Comparison of ENCODE assay signal across 21 cellular contexts in genomic region chr2:128613876-128614275, GRCh38.
A peak's percentile ranks its signal among the peaks of the same experiment; 100 is the strongest.
DNase-seq lines count a peak whose midpoint lies in the region; ATAC-seq, FAIRE-seq and TF ChIP-seq lines count a peak whose summit lies in the region.
"Had no signal": no experiment of that assay in that cellular context is flagged by ENCODE, and none has a peak within 500 bp of the region (broad histone marks: within the 10 kb centered on the region; RNA-seq: fewer than 3 reads in every experiment).

No MANE protein-coding gene starts in this region.

- H2BK20ac ChIP-seq in H1 (ENCODE audit: low read length): no peak overlapping the region

- H3K4me3 ChIP-seq in bronchial epithelial cell (ENCODE audit: low read depth, low read length) (no peak overlapping the region), H1 (ENCODE audit: extremely low read depth in 1 of 4, insufficient read depth in 2 of 4, low read depth in 3 of 4, low read length in 4 of 4) (no peak overlapping the region), mucosa of descending colon (no peak overlapping the region), spleen (no peak overlapping the region)
- H3K4me3 ChIP-seq in naive thymus-derived CD4-positive, alpha-beta T cell (ENCODE audit: low read length): no peak overlapping the region
- H3K4me3 ChIP-seq: GM23338 had no signal

- no peak overlapping the region for H2BK5ac ChIP-seq in H1 (ENCODE audit: low read depth, low read length)

- no peak overlapping the region for H3K27ac Mint-ChIP-seq in activated T-helper 1 cell treated with anti-CD3 and anti-CD28 coated beads, Interleukin-12 subunit alpha, Interleukin-12 subunit beta, Interleukin-2, Interleukin-4 antibody, amounts not matched to agents 30 ng/mL and 10 ng/mL and 1 ng/mL, durations not matched to agents 14 hours and 24 hours and 36 hours
- no peak overlapping the region for H3K27ac Mint-ChIP-seq in naive thymus-derived CD4-positive, alpha-beta T cell
- H3K27ac Mint-ChIP-seq in HFFc6: no peak overlapping the region
- H3K27ac Mint-ChIP-seq: CD4-positive, alpha-beta T cell; GM23338 had no signal

- no peak overlapping the region for H3K9ac ChIP-seq in H1 (replicated peaks in 1 of 4; ENCODE audit: extremely low read depth in 1 of 4, low read depth in 3 of 4, low read length in 3 of 4)

- no peak overlapping the region for H4K8ac ChIP-seq in H1 (ENCODE audit: extremely low read depth, insufficient read depth, low read length)

- H3K4me1 ChIP-seq in H1 (replicated peaks in 1 of 4; ENCODE audit: control insufficient read depth in 3 of 4, insufficient read depth in 4 of 4, low read length in 3 of 4) (no peaks in the 10 kb centered on the region; a peak in 1 of 7 replicates), mucosa of descending colon (ENCODE audit: low read depth) (no peaks in the 10 kb centered on the region), spleen (no peaks in the 10 kb centered on the region)
- no peaks in the 10 kb centered on the region for H3K4me1 ChIP-seq in naive thymus-derived CD4-positive, alpha-beta T cell (ENCODE audit: control insufficient read depth in 2 of 2, insufficient read depth in 2 of 2, low read length in 2 of 2)
- H3K4me1 ChIP-seq: BE2C, Caco-2 had no signal

- TF ChIP-seq CTCF in bronchial epithelial cell (IDR thresholded peaks at IDR 0.05; ENCODE audit: insufficient read depth, low read length, severe bottlenecking) (no peak), H1 (IDR thresholded peaks at IDR 0.05; ENCODE audit: control extremely low read depth in 1 of 3, insufficient read depth in 1 of 3, low read depth in 1 of 3, low read length in 3 of 3) (no peak), mucosa of descending colon (IDR thresholded peaks at IDR 0.05) (no peak), spleen (IDR thresholded peaks at IDR 0.05 in 8 of 11, conservative IDR thresholded peaks at IDR 0.05 in 3 of 11) (no peak), HFFc6 (IDR thresholded peaks at IDR 0.05) (no peak)

- ATAC-seq in mucosa of descending colon: no peak
- ATAC-seq in GM19324 (IDR thresholded peaks at IDR 0.05; ENCODE audit: low FRiP score, unreplicated experiment): no peak
- ATAC-seq in naive thymus-derived CD4-positive, alpha-beta T cell: no peak
- ATAC-seq: GM23338, HCT116 had no signal

- no peak overlapping the region for H3K18ac ChIP-seq in H1 (ENCODE audit: extremely low read depth, low read length)

- H3K4me1 Mint-ChIP-seq in activated T-helper 1 cell treated with anti-CD3 and anti-CD28 coated beads, Interleukin-12 subunit alpha, Interleukin-12 subunit beta, Interleukin-2, Interleukin-4 antibody, amounts not matched to agents 30 ng/mL and 10 ng/mL and 1 ng/mL, durations not matched to agents 14 hours and 24 hours and 36 hours (ENCODE audit: low read depth): no peaks in the 10 kb centered on the region
- H3K4me1 Mint-ChIP-seq in naive thymus-derived CD4-positive, alpha-beta T cell: no peaks in the 10 kb centered on the region
- H3K4me1 Mint-ChIP-seq in HFFc6 (ENCODE audit: low read depth): no peaks in the 10 kb centered on the region
- H3K4me1 Mint-ChIP-seq: GM23338 had no signal

- H3K27me3 ChIP-seq in bronchial epithelial cell (ENCODE audit: control insufficient read depth, insufficient read depth, low read length) (no peaks in the 10 kb centered on the region), H1 (replicated peaks in 1 of 4; ENCODE audit: control insufficient read depth in 3 of 4, extremely low read depth in 1 of 4, insufficient read depth in 3 of 4, low read length in 3 of 4) (no peaks in the 10 kb centered on the region), spleen (replicated peaks in 1 of 7) (peaks cover 0 to 9% (median 0%) of the 10 kb centered on the region in 7 donors)
- no peaks in the 10 kb centered on the region for H3K27me3 ChIP-seq in naive thymus-derived CD4-positive, alpha-beta T cell (ENCODE audit: control insufficient read depth in 2 of 2, insufficient read depth in 2 of 2, low read length in 2 of 2)
- H3K27me3 ChIP-seq: BE2C had no signal

- no peak overlapping the region for H3K56ac ChIP-seq in H1 (replicated peaks; ENCODE audit: insufficient read length, low read depth, low read length)

- no peak overlapping the region for H3K4me2 ChIP-seq in H1 (ENCODE audit: insufficient read depth in 1 of 2, low read depth in 2 of 2, low read length in 2 of 2)
- H3K4me2 ChIP-seq: GM23338 had no signal

- peaks cover 3% of the 10 kb centered on the region for H3K9me3 Mint-ChIP-seq in activated T-helper 1 cell treated with anti-CD3 and anti-CD28 coated beads, Interleukin-12 subunit alpha, Interleukin-12 subunit beta, Interleukin-2, Interleukin-4 antibody, amounts not matched to agents 30 ng/mL and 10 ng/mL and 1 ng/mL, durations not matched to agents 14 hours and 24 hours and 36 hours
- peaks cover 0 to 3% (median 0%) of the 10 kb centered on the region in 11 donors for H3K9me3 Mint-ChIP-seq in naive thymus-derived CD4-positive, alpha-beta T cell
- no peaks in the 10 kb centered on the region for H3K9me3 Mint-ChIP-seq in HFFc6
- H3K9me3 Mint-ChIP-seq: CD4-positive, alpha-beta T cell had no signal

- TF ChIP-seq POLR2A in H1 (IDR thresholded peaks at IDR 0.05; ENCODE audit: control extremely low read depth in 1 of 2, low read depth in 2 of 2, low read length in 2 of 2) (no peak), spleen (IDR thresholded peaks at IDR 0.05) (no peak)

- no peaks in the 10 kb centered on the region for H4K20me1 ChIP-seq in H1 (replicated peaks in 1 of 2; ENCODE audit: control insufficient read depth in 1 of 2, insufficient read depth in 2 of 2, low read length in 2 of 2)

- 94% methylated on average over 4 of the region's 4 CpGs; no CpG with 5 or more reads in 1 of the 2 experiments for WGBS in H1 (ENCODE audit: extremely low coverage in 1 of 2, insufficient coverage in 1 of 2, insufficient read length in 1 of 2, insufficient replicate concordance in 2 of 2, low coverage in 1 of 2, low lambda C conversion rate in 2 of 2, missing lambda C conversion rate in 1 of 2), 2 experiments
- 88 to 96% (median 92%) methylated on average over 4 of the region's 4 CpGs for WGBS in spleen, 5 donors

- CTCF ChIA-PET in H1 (lab: Charles Lee; ENCODE audit: partially characterized antibody): no interaction called here
- CTCF ChIA-PET in naive thymus-derived CD4-positive, alpha-beta T cell (lab: Charles Lee): no interaction called here

- no peak for TF ChIP-seq EP300 in H1 (IDR thresholded peaks at IDR 0.05; ENCODE audit: borderline replicate concordance in 1 of 2, low read depth in 2 of 2, low read length in 2 of 2)

- TF ChIP-seq RAD21 in H1 (IDR thresholded peaks at IDR 0.05 in 1 of 2, conservative IDR thresholded peaks at IDR 0.05 in 1 of 2; ENCODE audit: low read depth in 2 of 2, low read length in 2 of 2): no peak

- H3K79me2 ChIP-seq in H1 (ENCODE audit: control insufficient read depth in 1 of 2, insufficient read depth in 2 of 2, low read length in 2 of 2): no peaks in the 10 kb centered on the region

- no peak overlapping the region for H3K14ac ChIP-seq in H1 (ENCODE audit: insufficient read length)

- H3K4me3 Mint-ChIP-seq in activated T-helper 1 cell treated with anti-CD3 and anti-CD28 coated beads, Interleukin-12 subunit alpha, Interleukin-12 subunit beta, Interleukin-2, Interleukin-4 antibody, amounts not matched to agents 30 ng/mL and 10 ng/mL and 1 ng/mL, durations not matched to agents 14 hours and 24 hours and 36 hours: no peak overlapping the region
- no peak overlapping the region for H3K4me3 Mint-ChIP-seq in naive thymus-derived CD4-positive, alpha-beta T cell
- H3K4me3 Mint-ChIP-seq in HFFc6: no peak overlapping the region
- H3K4me3 Mint-ChIP-seq: CD4-positive, alpha-beta T cell; GM23338 had no signal

- no peaks in the 10 kb centered on the region for H3K23me2 ChIP-seq in H1 (ENCODE audit: low read depth, low read length)

- no peaks in the 10 kb centered on the region for H3K27me3 Mint-ChIP-seq in activated T-helper 1 cell treated with anti-CD3 and anti-CD28 coated beads, Interleukin-12 subunit alpha, Interleukin-12 subunit beta, Interleukin-2, Interleukin-4 antibody, amounts not matched to agents 30 ng/mL and 10 ng/mL and 1 ng/mL, durations not matched to agents 14 hours and 24 hours and 36 hours (ENCODE audit: insufficient read depth)
- H3K27me3 Mint-ChIP-seq in naive thymus-derived CD4-positive, alpha-beta T cell: peaks cover 0 to 8% (median 4%) of the 10 kb centered on the region in 5 donors
- peaks cover 8% of the 10 kb centered on the region for H3K27me3 Mint-ChIP-seq in HFFc6 (ENCODE audit: insufficient read depth)
- H3K27me3 Mint-ChIP-seq: CD4-positive, alpha-beta T cell had no signal

- DNase-seq in bronchial epithelial cell (ENCODE audit: low read depth) (no peak), H1 (ENCODE audit: low read depth in 1 of 2, low spot score in 2 of 2) (no peak), mucosa of descending colon (peak in 2 of 3 donors; percentile 4 to 7), spleen (peak; percentile 58), HFFc6 (no peak)
- no peak for DNase-seq in activated T-helper 1 cell treated with anti-CD3 and anti-CD28 coated beads, Interleukin-12 subunit alpha, Interleukin-12 subunit beta, Interleukin-2, Interleukin-4 antibody, amounts not matched to agents 30 ng/mL and 10 ng/mL and 1 ng/mL, durations not matched to agents 14 hours and 24 hours and 36 hours (ENCODE audit: low spot score)
- DNase-seq in naive thymus-derived CD4-positive, alpha-beta T cell: no peak
- DNase-seq: ACHN; BE2C; C1 segment of cervical spinal cord; CD4-positive, alpha-beta T cell; H7 had no signal

- H3K9me3 ChIP-seq in H1 (ENCODE audit: insufficient read depth in 2 of 2, low read depth in 1 of 2, low read length in 1 of 2): peaks cover 3 to 8% of the 10 kb centered on the region in 2 experiments; a peak in 3 of 4 replicates
- no peaks in the 10 kb centered on the region for H3K9me3 ChIP-seq in mucosa of descending colon
- H3K9me3 ChIP-seq in spleen: no peaks in the 10 kb centered on the region
- no peaks in the 10 kb centered on the region for H3K9me3 ChIP-seq in naive thymus-derived CD4-positive, alpha-beta T cell (ENCODE audit: control insufficient read depth in 2 of 3, low read length in 3 of 3)
- H3K9me3 ChIP-seq: BE2C, Caco-2 had no signal

- H3K23ac ChIP-seq in H1 (ENCODE audit: insufficient read length): no peak overlapping the region

- H2AK5ac ChIP-seq in H1 (ENCODE audit: low read depth, low read length): no peak overlapping the region

- no peak overlapping the region for H3K4ac ChIP-seq in H1 (replicated peaks; ENCODE audit: insufficient read length, low read depth, low read length)

- intact Hi-C loops in mucosa of descending colon (cut with DNase I, micrococcal nuclease): no loop called here
- intact Hi-C loops in spleen (cut with DNase I; ENCODE audit: low total_unique reads): no loop called here
- intact Hi-C loops in activated T-helper 1 cell treated with anti-CD3 and anti-CD28 coated beads, Interleukin-12 subunit alpha, Interleukin-12 subunit beta, Interleukin-2, Interleukin-4 antibody, amounts not matched to agents 30 ng/mL and 10 ng/mL and 1 ng/mL, durations not matched to agents 14 hours and 24 hours and 36 hours (cut with micrococcal nuclease): no loop called here
- intact Hi-C loops in naive thymus-derived CD4-positive, alpha-beta T cell (cut with micrococcal nuclease): no loop called here

- no peak overlapping the region for H4K5ac ChIP-seq in H1 (ENCODE audit: insufficient read length, low read depth, low read length)

- no peaks in the 10 kb centered on the region for H3K36me3 Mint-ChIP-seq in activated T-helper 1 cell treated with anti-CD3 and anti-CD28 coated beads, Interleukin-12 subunit alpha, Interleukin-12 subunit beta, Interleukin-2, Interleukin-4 antibody, amounts not matched to agents 30 ng/mL and 10 ng/mL and 1 ng/mL, durations not matched to agents 14 hours and 24 hours and 36 hours (ENCODE audit: low read depth)
- no peaks in the 10 kb centered on the region for H3K36me3 Mint-ChIP-seq in naive thymus-derived CD4-positive, alpha-beta T cell
- no peaks in the 10 kb centered on the region for H3K36me3 Mint-ChIP-seq in HFFc6 (ENCODE audit: low read depth)

- H3K27ac ChIP-seq in H1 (ENCODE audit: low read depth, low read length) (no peak overlapping the region), spleen (no peak overlapping the region)
- no peak overlapping the region for H3K27ac ChIP-seq in naive thymus-derived CD4-positive, alpha-beta T cell (ENCODE audit: low read depth, low read length)

- H2BK12ac ChIP-seq in H1 (ENCODE audit: low read depth, low read length): 0 out of 2 replicates have a peak overlapping the region, but pooled peaks have one; percentile 27

- H2BK15ac ChIP-seq in H1 (ENCODE audit: low read length): no peak overlapping the region

- no peak overlapping the region for H4K91ac ChIP-seq in H1 (replicated peaks; ENCODE audit: insufficient read length, low read length)

- H3K79me1 ChIP-seq in H1 (ENCODE audit: low read depth, low read length): no peaks in the 10 kb centered on the region

- FAIRE-seq in bronchial epithelial cell (lab: Jason Lieb, UNC): peak; percentile 40
- no peak for FAIRE-seq in H1 (lab: Jason Lieb, UNC)
- FAIRE-seq: A204.1, D721Med, G401.6, GM12891, GM19239 had no signal

- POLR2A ChIA-PET in H1 (lab: Charles Lee; ENCODE audit: partially characterized antibody): no interaction called here
- POLR2A ChIA-PET in naive thymus-derived CD4-positive, alpha-beta T cell (lab: Charles Lee): no interaction called here

- H3K36me3 ChIP-seq in bronchial epithelial cell (ENCODE audit: control insufficient read depth, insufficient read depth, low read length): no peaks in the 10 kb centered on the region
- no peaks in the 10 kb centered on the region for H3K36me3 ChIP-seq in H1 (ENCODE audit: control insufficient read depth in 2 of 4, insufficient read depth in 4 of 4, low read length in 3 of 4)
- H3K36me3 ChIP-seq in mucosa of descending colon (ENCODE audit: low read depth): no peaks in the 10 kb centered on the region
- no peaks in the 10 kb centered on the region for H3K36me3 ChIP-seq in spleen
- H3K36me3 ChIP-seq in naive thymus-derived CD4-positive, alpha-beta T cell (ENCODE audit: control insufficient read depth in 2 of 3, insufficient read depth in 3 of 3, low read length in 3 of 3): no peaks in the 10 kb centered on the region
- H3K36me3 ChIP-seq: BE2C had no signal

- no peak overlapping the region for H2AFZ ChIP-seq in H1 (ENCODE audit: low read length)
- H2AFZ ChIP-seq: GM23338 had no signal

- H2BK120ac ChIP-seq in H1 (replicated peaks; ENCODE audit: low read depth, low read length): no peak overlapping the region

Comparison
In these comparisons a context has a peak if more than half of its experiments do, and no peak if none do; other contexts are left out.
1. DNase-seq: peak in mucosa of descending colon (2 of 3) and spleen (single experiment); none in bronchial epithelial cell (single experiment), H1 (0 of 2), activated T-helper 1 cell treated with anti-CD3 and anti-CD28 coated beads, Interleukin-12 subunit alpha, Interleukin-12 subunit beta, Interleukin-2, Interleukin-4 antibody, amounts not matched to agents 30 ng/mL and 10 ng/mL and 1 ng/mL, durations not matched to agents 14 hours and 24 hours and 36 hours (single experiment), naive thymus-derived CD4-positive, alpha-beta T cell (0 of 9) and HFFc6 (single experiment).